1 cellular context compared by ENCODE assay signal in the genomic region with DNA sequence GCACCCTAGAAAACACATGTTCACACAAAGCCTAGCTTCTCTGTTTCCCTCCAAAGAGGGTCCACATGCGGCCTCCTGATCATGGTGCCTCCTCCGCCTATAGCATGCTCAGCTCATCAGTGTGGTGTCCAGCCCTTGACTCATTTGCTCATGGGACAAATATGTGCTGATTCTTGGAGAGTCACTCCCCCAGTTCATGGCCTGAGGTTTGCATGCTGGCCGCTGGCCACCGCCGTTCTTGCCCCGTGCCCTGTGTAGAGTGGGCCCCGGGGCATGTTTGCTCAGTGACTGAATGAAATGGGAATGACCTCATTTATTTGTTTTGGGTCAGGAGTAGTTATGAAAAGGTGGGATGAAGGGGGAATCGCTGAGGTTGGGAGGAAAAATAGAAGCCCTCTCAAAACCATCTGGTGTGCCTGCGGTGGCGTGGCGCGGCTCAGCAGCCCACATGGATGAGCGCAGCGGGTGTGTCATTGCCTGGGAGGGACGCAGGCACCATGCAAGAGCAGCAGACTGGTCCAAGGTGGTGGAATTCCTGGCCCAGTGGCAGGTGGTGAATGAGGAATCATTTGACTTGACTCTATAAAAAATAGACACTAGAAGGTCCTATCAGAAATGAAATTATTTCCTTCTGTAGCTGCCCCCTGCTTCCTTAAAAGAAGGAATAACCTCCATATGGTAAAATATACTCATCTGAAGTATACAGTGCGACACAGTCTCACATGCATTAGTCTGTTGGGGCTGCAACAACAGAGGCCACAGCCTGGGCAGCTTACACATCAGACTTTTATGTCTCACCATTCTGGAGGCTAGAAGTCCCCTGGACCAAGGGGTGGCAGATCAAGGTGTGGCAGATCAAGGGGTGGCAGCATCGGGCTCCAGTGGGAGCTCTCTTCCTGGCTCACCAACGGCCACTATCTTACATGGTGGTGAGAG.
TF ChIP-seq lines count a peak whose summit lies in the region.

No MANE protein-coding gene starts in this region.

TF ChIP-seq in HepG2, 621 proteins besides CTCF, POLR2A, EP300 and RAD21 (continued from another document and continues in another):
- TF ChIP-seq, protein P1, sequence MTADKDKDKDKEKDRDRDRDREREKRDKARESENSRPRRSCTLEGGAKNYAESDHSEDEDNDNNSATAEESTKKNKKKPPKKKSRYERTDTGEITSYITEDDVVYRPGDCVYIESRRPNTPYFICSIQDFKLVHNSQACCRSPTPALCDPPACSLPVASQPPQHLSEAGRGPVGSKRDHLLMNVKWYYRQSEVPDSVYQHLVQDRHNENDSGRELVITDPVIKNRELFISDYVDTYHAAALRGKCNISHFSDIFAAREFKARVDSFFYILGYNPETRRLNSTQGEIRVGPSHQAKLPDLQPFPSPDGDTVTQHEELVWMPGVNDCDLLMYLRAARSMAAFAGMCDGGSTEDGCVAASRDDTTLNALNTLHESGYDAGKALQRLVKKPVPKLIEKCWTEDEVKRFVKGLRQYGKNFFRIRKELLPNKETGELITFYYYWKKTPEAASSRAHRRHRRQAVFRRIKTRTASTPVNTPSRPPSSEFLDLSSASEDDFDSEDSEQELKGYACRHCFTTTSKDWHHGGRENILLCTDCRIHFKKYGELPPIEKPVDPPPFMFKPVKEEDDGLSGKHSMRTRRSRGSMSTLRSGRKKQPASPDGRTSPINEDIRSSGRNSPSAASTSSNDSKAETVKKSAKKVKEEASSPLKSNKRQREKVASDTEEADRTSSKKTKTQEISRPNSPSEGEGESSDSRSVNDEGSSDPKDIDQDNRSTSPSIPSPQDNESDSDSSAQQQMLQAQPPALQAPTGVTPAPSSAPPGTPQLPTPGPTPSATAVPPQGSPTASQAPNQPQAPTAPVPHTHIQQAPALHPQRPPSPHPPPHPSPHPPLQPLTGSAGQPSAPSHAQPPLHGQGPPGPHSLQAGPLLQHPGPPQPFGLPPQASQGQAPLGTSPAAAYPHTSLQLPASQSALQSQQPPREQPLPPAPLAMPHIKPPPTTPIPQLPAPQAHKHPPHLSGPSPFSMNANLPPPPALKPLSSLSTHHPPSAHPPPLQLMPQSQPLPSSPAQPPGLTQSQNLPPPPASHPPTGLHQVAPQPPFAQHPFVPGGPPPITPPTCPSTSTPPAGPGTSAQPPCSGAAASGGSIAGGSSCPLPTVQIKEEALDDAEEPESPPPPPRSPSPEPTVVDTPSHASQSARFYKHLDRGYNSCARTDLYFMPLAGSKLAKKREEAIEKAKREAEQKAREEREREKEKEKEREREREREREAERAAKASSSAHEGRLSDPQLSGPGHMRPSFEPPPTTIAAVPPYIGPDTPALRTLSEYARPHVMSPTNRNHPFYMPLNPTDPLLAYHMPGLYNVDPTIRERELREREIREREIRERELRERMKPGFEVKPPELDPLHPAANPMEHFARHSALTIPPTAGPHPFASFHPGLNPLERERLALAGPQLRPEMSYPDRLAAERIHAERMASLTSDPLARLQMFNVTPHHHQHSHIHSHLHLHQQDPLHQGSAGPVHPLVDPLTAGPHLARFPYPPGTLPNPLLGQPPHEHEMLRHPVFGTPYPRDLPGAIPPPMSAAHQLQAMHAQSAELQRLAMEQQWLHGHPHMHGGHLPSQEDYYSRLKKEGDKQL (CRISPR knock-in tag; IDR thresholded peaks at IDR 0.05; ENCODE audit: low read depth), result peak; percentile 90
- TF ChIP-seq, protein P2, sequence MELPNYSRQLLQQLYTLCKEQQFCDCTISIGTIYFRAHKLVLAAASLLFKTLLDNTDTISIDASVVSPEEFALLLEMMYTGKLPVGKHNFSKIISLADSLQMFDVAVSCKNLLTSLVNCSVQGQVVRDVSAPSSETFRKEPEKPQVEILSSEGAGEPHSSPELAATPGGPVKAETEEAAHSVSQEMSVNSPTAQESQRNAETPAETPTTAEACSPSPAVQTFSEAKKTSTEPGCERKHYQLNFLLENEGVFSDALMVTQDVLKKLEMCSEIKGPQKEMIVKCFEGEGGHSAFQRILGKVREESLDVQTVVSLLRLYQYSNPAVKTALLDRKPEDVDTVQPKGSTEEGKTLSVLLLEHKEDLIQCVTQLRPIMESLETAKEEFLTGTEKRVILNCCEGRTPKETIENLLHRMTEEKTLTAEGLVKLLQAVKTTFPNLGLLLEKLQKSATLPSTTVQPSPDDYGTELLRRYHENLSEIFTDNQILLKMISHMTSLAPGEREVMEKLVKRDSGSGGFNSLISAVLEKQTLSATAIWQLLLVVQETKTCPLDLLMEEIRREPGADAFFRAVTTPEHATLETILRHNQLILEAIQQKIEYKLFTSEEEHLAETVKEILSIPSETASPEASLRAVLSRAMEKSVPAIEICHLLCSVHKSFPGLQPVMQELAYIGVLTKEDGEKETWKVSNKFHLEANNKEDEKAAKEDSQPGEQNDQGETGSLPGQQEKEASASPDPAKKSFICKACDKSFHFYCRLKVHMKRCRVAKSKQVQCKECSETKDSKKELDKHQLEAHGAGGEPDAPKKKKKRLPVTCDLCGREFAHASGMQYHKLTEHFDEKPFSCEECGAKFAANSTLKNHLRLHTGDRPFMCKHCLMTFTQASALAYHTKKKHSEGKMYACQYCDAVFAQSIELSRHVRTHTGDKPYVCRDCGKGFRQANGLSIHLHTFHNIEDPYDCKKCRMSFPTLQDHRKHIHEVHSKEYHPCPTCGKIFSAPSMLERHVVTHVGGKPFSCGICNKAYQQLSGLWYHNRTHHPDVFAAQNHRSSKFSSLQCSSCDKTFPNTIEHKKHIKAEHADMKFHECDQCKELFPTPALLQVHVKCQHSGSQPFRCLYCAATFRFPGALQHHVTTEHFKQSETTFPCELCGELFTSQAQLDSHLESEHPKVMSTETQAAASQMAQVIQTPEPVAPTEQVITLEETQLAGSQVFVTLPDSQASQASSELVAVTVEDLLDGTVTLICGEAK (IDR thresholded peaks at IDR 0.05), result no peak
- TF ChIP-seq, protein P2 (CRISPR knock-in tag; IDR thresholded peaks at IDR 0.05), result peak; percentile 44; the same call in 1 of the 2 replicates
- TF ChIP-seq ZNF232 (CRISPR knock-in tag; IDR thresholded peaks at IDR 0.05; ENCODE audit: borderline replicate concordance) (peak; percentile 53; the same call in 1 of the 2 replicates), ZNF12 (CRISPR knock-in tag; IDR thresholded peaks at IDR 0.05) (0 out of 2 replicates have a peak, but pooled peaks have one; percentile 31), ZNF160 (CRISPR knock-in tag; IDR thresholded peaks at IDR 0.05) (0 out of 2 replicates have a peak, but pooled peaks have one; percentile 18), SP5 (CRISPR knock-in tag; IDR thresholded peaks at IDR 0.05; ENCODE audit: borderline replicate concordance, low read depth) (peak; percentile 37; the same call in 1 of the 2 replicates), YEATS2 (CRISPR knock-in tag; IDR thresholded peaks at IDR 0.05; ENCODE audit: borderline replicate concordance) (peak; percentile 67; the same call in 1 of the 2 replicates), SAFB2 (CRISPR knock-in tag; IDR thresholded peaks at IDR 0.05; ENCODE audit: borderline replicate concordance, low read depth) (no peak; the same call in 1 of the 2 replicates), MED8 (CRISPR knock-in tag; IDR thresholded peaks at IDR 0.05; ENCODE audit: insufficient replicate concordance) (no peak), HNRNPLL (IDR thresholded peaks at IDR 0.05; ENCODE audit: low read depth, low read length, poor library complexity, severe bottlenecking) (peak; percentile 34), TRIM24 (CRISPR knock-in tag; IDR thresholded peaks at IDR 0.05) (peak; percentile 62; the same call in 1 of the 2 replicates), ZNF772 (CRISPR knock-in tag; IDR thresholded peaks at IDR 0.05) (peak; percentile 47; the same call in 1 of the 2 replicates), ZNF672 (CRISPR knock-in tag; IDR thresholded peaks at IDR 0.05) (no peak), ATF7 (IDR thresholded peaks at IDR 0.05) (peak; percentile 95), ATF7 (CRISPR knock-in tag; IDR thresholded peaks at IDR 0.05) (peak; percentile 100), ZNF878 (CRISPR knock-in tag; IDR thresholded peaks at IDR 0.05) (peak; percentile 75; the same call in 1 of the 2 replicates), SPEN (CRISPR knock-in tag; IDR thresholded peaks at IDR 0.05; ENCODE audit: low read depth) (peak; percentile 59), MEF2D (CRISPR knock-in tag; IDR thresholded peaks at IDR 0.05) (0 out of 2 replicates have a peak, but pooled peaks have one; percentile 78), ZNF230 (CRISPR knock-in tag; IDR thresholded peaks at IDR 0.05) (no peak)
- TF ChIP-seq, protein P3, sequence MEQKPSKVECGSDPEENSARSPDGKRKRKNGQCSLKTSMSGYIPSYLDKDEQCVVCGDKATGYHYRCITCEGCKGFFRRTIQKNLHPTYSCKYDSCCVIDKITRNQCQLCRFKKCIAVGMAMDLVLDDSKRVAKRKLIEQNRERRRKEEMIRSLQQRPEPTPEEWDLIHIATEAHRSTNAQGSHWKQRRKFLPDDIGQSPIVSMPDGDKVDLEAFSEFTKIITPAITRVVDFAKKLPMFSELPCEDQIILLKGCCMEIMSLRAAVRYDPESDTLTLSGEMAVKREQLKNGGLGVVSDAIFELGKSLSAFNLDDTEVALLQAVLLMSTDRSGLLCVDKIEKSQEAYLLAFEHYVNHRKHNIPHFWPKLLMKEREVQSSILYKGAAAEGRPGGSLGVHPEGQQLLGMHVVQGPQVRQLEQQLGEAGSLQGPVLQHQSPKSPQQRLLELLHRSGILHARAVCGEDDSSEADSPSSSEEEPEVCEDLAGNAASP (CRISPR knock-in tag; IDR thresholded peaks at IDR 0.05; ENCODE audit: borderline replicate concordance), result peak; percentile 85; the same call in 1 of the 2 replicates
- TF ChIP-seq, protein P4, sequence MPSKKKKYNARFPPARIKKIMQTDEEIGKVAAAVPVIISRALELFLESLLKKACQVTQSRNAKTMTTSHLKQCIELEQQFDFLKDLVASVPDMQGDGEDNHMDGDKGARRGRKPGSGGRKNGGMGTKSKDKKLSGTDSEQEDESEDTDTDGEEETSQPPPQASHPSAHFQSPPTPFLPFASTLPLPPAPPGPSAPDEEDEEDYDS (CRISPR knock-in tag; IDR thresholded peaks at IDR 0.05), result peak; percentile 42; the same call in 1 of the 2 replicates
- TF ChIP-seq, protein P5, sequence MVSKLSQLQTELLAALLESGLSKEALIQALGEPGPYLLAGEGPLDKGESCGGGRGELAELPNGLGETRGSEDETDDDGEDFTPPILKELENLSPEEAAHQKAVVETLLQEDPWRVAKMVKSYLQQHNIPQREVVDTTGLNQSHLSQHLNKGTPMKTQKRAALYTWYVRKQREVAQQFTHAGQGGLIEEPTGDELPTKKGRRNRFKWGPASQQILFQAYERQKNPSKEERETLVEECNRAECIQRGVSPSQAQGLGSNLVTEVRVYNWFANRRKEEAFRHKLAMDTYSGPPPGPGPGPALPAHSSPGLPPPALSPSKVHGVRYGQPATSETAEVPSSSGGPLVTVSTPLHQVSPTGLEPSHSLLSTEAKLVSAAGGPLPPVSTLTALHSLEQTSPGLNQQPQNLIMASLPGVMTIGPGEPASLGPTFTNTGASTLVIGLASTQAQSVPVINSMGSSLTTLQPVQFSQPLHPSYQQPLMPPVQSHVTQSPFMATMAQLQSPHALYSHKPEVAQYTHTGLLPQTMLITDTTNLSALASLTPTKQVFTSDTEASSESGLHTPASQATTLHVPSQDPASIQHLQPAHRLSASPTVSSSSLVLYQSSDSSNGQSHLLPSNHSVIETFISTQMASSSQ (IDR thresholded peaks at IDR 0.05; ENCODE audit: low read depth), result peak; percentile 15; the same call in 1 of the 2 replicates
- TF ChIP-seq, protein P5 (CRISPR knock-in tag; IDR thresholded peaks at IDR 0.05; ENCODE audit: borderline replicate concordance), result no peak; the same call in 1 of the 2 replicates
